1 cellular context compared by ENCODE assay signal in genomic region chr5:157743163-157744054, GRCh38.
TF ChIP-seq lines count a peak whose summit lies in the region.

Gene LSM11 (plus strand): TSS chr5:157743712. CDS start chr5:157743751, 39 bp downstream.

TF ChIP-seq in SK-N-SH, 30 proteins besides CTCF, POLR2A, EP300 and RAD21 (continued from another document):
- TF ChIP-seq ZBTB33 (IDR thresholded peaks at IDR 0.05; ENCODE audit: borderline replicate concordance, low read depth) (no peak), NFIC (IDR thresholded peaks at IDR 0.05; ENCODE audit: borderline replicate concordance) (no peak), PBX3 (IDR thresholded peaks at IDR 0.05) (no peak), YY1 (IDR thresholded peaks at IDR 0.05; ENCODE audit: low read depth) (peak; percentile 86), MXI1 (IDR thresholded peaks at IDR 0.05; ENCODE audit: low read depth, low read length) (peak; percentile 87; the same call in 1 of the 2 replicates), RFX5 (IDR thresholded peaks at IDR 0.05; ENCODE audit: low read length) (0 out of 2 replicates have a peak, but pooled peaks have one; percentile 9), FOXM1 (IDR thresholded peaks at IDR 0.05; ENCODE audit: low read depth) (no peak), NRF1 (IDR thresholded peaks at IDR 0.05; ENCODE audit: low read depth, low read length) (peak; percentile 77), FOXJ3 (CRISPR knock-in tag; IDR thresholded peaks at IDR 0.05) (no peak)
- TF ChIP-seq, protein P1, sequence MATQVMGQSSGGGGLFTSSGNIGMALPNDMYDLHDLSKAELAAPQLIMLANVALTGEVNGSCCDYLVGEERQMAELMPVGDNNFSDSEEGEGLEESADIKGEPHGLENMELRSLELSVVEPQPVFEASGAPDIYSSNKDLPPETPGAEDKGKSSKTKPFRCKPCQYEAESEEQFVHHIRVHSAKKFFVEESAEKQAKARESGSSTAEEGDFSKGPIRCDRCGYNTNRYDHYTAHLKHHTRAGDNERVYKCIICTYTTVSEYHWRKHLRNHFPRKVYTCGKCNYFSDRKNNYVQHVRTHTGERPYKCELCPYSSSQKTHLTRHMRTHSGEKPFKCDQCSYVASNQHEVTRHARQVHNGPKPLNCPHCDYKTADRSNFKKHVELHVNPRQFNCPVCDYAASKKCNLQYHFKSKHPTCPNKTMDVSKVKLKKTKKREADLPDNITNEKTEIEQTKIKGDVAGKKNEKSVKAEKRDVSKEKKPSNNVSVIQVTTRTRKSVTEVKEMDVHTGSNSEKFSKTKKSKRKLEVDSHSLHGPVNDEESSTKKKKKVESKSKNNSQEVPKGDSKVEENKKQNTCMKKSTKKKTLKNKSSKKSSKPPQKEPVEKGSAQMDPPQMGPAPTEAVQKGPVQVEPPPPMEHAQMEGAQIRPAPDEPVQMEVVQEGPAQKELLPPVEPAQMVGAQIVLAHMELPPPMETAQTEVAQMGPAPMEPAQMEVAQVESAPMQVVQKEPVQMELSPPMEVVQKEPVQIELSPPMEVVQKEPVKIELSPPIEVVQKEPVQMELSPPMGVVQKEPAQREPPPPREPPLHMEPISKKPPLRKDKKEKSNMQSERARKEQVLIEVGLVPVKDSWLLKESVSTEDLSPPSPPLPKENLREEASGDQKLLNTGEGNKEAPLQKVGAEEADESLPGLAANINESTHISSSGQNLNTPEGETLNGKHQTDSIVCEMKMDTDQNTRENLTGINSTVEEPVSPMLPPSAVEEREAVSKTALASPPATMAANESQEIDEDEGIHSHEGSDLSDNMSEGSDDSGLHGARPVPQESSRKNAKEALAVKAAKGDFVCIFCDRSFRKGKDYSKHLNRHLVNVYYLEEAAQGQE (IDR thresholded peaks at IDR 0.05; ENCODE audit: low read depth, low read length), result 0 out of 2 replicates have a peak, but pooled peaks have one; percentile 36
